29 cellular contexts compared by ENCODE assay signal in genomic region chr4:130632731-130633604, GRCh38.
A peak's percentile ranks its signal among the peaks of the same experiment; 100 is the strongest.
DNase-seq lines count a peak whose midpoint lies in the region; ATAC-seq, FAIRE-seq and TF ChIP-seq lines count a peak whose summit lies in the region.
"Had no signal": no experiment of that assay in that cellular context is flagged by ENCODE, and none has a peak within 500 bp of the region (broad histone marks: within the 10 kb centered on the region; RNA-seq: fewer than 3 reads in every experiment).

No MANE protein-coding gene starts in this region.

- no peak overlapping the region for H3K27ac ChIP-seq in mammary epithelial cell (ENCODE audit: insufficient read depth, low read depth, low read length)
- no peak overlapping the region for H3K27ac ChIP-seq in breast epithelium
- H3K27ac ChIP-seq in OCI-LY7 (ENCODE audit: low read depth, low read length, poor library complexity, severe bottlenecking) = no peak overlapping the region
- H3K27ac ChIP-seq: 22Rv1, coronary artery, lower lobe of right lung, PC-9, sigmoid colon, tibial nerve had no signal

- DNase-seq in mammary epithelial cell = peak; percentile 1
- DNase-seq in breast epithelium (ENCODE audit: low spot score in 2 of 2) = no peak
- peak; percentile 6 for DNase-seq in UCSD-AML1 (lab: John Stamatoyannopoulos, UW; ENCODE audit: unreplicated experiment)
- peak; percentile 5 for DNase-seq in fibroblast of mammary gland (ENCODE audit: low read depth)
- DNase-seq in urothelium cell line (ENCODE audit: low spot score) = peak; percentile 1
- no peak for DNase-seq in OCI-LY7 (ENCODE audit: low spot score)
- no peak for DNase-seq in dedifferentiated amniotic fluid mesenchymal stem cell (ENCODE audit: extremely low spot score)
- DNase-seq: activated CD8-positive, alpha-beta T cell treated with anti-CD3 and anti-CD28 coated beads, Interleukin-2, amount 10 ng/mL, durations not matched to agents 7 days and 5 days; activated gamma-delta T cell; CD4-positive, alpha-beta T cell; hypothalamus; kidney; lower lobe of right lung; NCI-H1092 treated with DMSO at 0.1 percent for 48 hours; NCI-H2029; NCI-H226; NCI-H82; PC-9; SHP77; sigmoid colon had no signal

- H3K4me1 ChIP-seq in mammary epithelial cell (ENCODE audit: insufficient read depth, low read length) (no peaks in the 10 kb centered on the region), breast epithelium (no peaks in the 10 kb centered on the region), OCI-LY7 (ENCODE audit: insufficient read depth, low read length, poor library complexity, severe bottlenecking) (no peaks in the 10 kb centered on the region)
- H3K4me1 ChIP-seq: lower lobe of right lung, sigmoid colon, tibial nerve had no signal

- dilution Hi-C loops in mammary epithelial cell (cut with HindIII; ENCODE audit: low sequenced_read_pairs) = no loop called here

- no peak overlapping the region for H3K9ac ChIP-seq in mammary epithelial cell (ENCODE audit: insufficient read depth, low read length)

- H2AFZ ChIP-seq in mammary epithelial cell (ENCODE audit: low read depth, low read length) = no peak overlapping the region
- H2AFZ ChIP-seq in OCI-LY7 (ENCODE audit: low read length) = no peak overlapping the region
- H2AFZ ChIP-seq: PC-9 had no signal

- H3K79me2 ChIP-seq in mammary epithelial cell (ENCODE audit: insufficient read depth, low read length) (no peaks in the 10 kb centered on the region), OCI-LY7 (ENCODE audit: insufficient read depth, low read depth, low read length) (no peaks in the 10 kb centered on the region)

- ATAC-seq in GM21423 (IDR thresholded peaks at IDR 0.05; ENCODE audit: unreplicated experiment) = no peak
- ATAC-seq: activated CD8-positive, alpha-beta T cell treated with anti-CD3 and anti-CD28 coated beads, Interleukin-2, amount 10 ng/mL, durations not matched to agents 7 days and 5 days; esophagus mucosa; lower lobe of right lung had no signal

- CTCF ChIA-PET in mammary epithelial cell (lab: Charles Lee; ENCODE audit: low non-redundant PET) (no interaction called here), OCI-LY7 (lab: Charles Lee; ENCODE audit: unreplicated experiment) (no interaction called here)

- FAIRE-seq in urothelium cell line (lab: Jason Lieb, UNC) = no peak
- FAIRE-seq: frontal cortex, G401.6, GM18507, H54, kidney had no signal

- H3K27me3 ChIP-seq in mammary epithelial cell (ENCODE audit: insufficient read depth, low read length) (no peaks in the 10 kb centered on the region), breast epithelium (no peaks in the 10 kb centered on the region)
- H3K27me3 ChIP-seq: sigmoid colon, tibial nerve had no signal

- BruUV-seq in mammary epithelial cell (replicated peaks; lab: Mats Ljungman, UMichigan) (no TSS peak), OCI-LY7 (replicated peaks; lab: Mats Ljungman, UMichigan) (no TSS peak)

- H4K20me1 ChIP-seq in mammary epithelial cell (ENCODE audit: insufficient read depth, low read length) (no peaks in the 10 kb centered on the region), OCI-LY7 (ENCODE audit: insufficient read depth, low read length) (no peaks in the 10 kb centered on the region)

- no peak overlapping the region for H3K4me2 ChIP-seq in mammary epithelial cell (ENCODE audit: insufficient read depth, low read depth, low read length)
- no peak overlapping the region for H3K4me2 ChIP-seq in OCI-LY7 (ENCODE audit: low read length)
- H3K4me2 ChIP-seq: PC-9 had no signal

- H3K4me3 ChIP-seq in mammary epithelial cell (replicated peaks in 1 of 3; ENCODE audit: insufficient read depth in 1 of 3, low read depth in 2 of 3, low read length in 3 of 3) (no peak overlapping the region), breast epithelium (no peak overlapping the region), fibroblast of mammary gland (ENCODE audit: control insufficient read depth, low read depth, low read length) (no peak overlapping the region), OCI-LY7 (ENCODE audit: low read depth, low read length, poor library complexity, severe bottlenecking) (no peak overlapping the region)
- H3K4me3 ChIP-seq: coronary artery, lower lobe of right lung, PC-9, sigmoid colon, tibial nerve had no signal

- no peaks in the 10 kb centered on the region for H3K9me3 ChIP-seq in mammary epithelial cell (replicated peaks; ENCODE audit: insufficient read depth, low read length)
- H3K9me3 ChIP-seq in breast epithelium = peaks cover 0 to 8% of the 10 kb centered on the region in 2 donors
- H3K9me3 ChIP-seq in OCI-LY7 (ENCODE audit: low read length) = no peaks in the 10 kb centered on the region
- H3K9me3 ChIP-seq: lower lobe of right lung, sigmoid colon had no signal

- in situ Hi-C loops in mammary epithelial cell (cut with MboI; ENCODE audit: low sequenced_read_pairs in 2 of 2) = no loop called here

- 83% methylated on average over 9 of the region's 13 CpGs for WGBS in mammary epithelial cell (ENCODE audit: low coverage, missing lambda C conversion rate)

- TF ChIP-seq CTCF in mammary epithelial cell (conservative IDR thresholded peaks at IDR 0.05 in 1 of 2, IDR thresholded peaks at IDR 0.05 in 1 of 2; ENCODE audit: extremely low read depth in 1 of 2, insufficient read depth in 1 of 2, low read depth in 1 of 2, low read length in 2 of 2) = no peak
- no peak for TF ChIP-seq CTCF in breast epithelium (IDR thresholded peaks at IDR 0.05)
- TF ChIP-seq CTCF in fibroblast of mammary gland (conservative IDR thresholded peaks at IDR 0.05; ENCODE audit: control insufficient read depth, insufficient read depth, low read depth, low read length) = no peak
- TF ChIP-seq CTCF in OCI-LY7 (conservative IDR thresholded peaks at IDR 0.05; ENCODE audit: low read length) = no peak

- H3K36me3 ChIP-seq in mammary epithelial cell (ENCODE audit: insufficient read depth, low read length) = no peaks in the 10 kb centered on the region
- H3K36me3 ChIP-seq in breast epithelium = no peaks in the 10 kb centered on the region
- no peaks in the 10 kb centered on the region for H3K36me3 ChIP-seq in OCI-LY7 (ENCODE audit: insufficient read depth, low read length)
- H3K36me3 ChIP-seq: lower lobe of right lung, sigmoid colon, tibial nerve had no signal

- H3K9me2 ChIP-seq in OCI-LY7 (ENCODE audit: insufficient read depth, low read length) = no peaks in the 10 kb centered on the region

- POLR2A ChIA-PET in OCI-LY7 (lab: Charles Lee) = interaction anchor here (0.7 to 1.9 kb wide), 2 partner anchors 9 to 594 kb away, joined by 3 to 5 read pairs; no protein-coding TSS in a partner anchor

- intact Hi-C loops in mammary epithelial cell (cut with micrococcal nuclease) (no loop called here), breast epithelium (cut with DNase I; ENCODE audit: low total_unique reads) (no loop called here), OCI-LY7 (cut with micrococcal nuclease; ENCODE audit: unreplicated experiment) (no loop called here)

- TF ChIP-seq POLR2A in breast epithelium (IDR thresholded peaks at IDR 0.05) = no peak

Comparison
In these comparisons a context has a peak if more than half of its experiments do, and no peak if none do; other contexts are left out.
1. DNase-seq: peak in mammary epithelial cell (single experiment), UCSD-AML1 (single experiment), fibroblast of mammary gland (single experiment) and urothelium cell line (single experiment); none in breast epithelium (0 of 2), OCI-LY7 (single experiment) and dedifferentiated amniotic fluid mesenchymal stem cell (single experiment).